8 cellular contexts compared by ENCODE assay signal in the genomic region with DNA sequence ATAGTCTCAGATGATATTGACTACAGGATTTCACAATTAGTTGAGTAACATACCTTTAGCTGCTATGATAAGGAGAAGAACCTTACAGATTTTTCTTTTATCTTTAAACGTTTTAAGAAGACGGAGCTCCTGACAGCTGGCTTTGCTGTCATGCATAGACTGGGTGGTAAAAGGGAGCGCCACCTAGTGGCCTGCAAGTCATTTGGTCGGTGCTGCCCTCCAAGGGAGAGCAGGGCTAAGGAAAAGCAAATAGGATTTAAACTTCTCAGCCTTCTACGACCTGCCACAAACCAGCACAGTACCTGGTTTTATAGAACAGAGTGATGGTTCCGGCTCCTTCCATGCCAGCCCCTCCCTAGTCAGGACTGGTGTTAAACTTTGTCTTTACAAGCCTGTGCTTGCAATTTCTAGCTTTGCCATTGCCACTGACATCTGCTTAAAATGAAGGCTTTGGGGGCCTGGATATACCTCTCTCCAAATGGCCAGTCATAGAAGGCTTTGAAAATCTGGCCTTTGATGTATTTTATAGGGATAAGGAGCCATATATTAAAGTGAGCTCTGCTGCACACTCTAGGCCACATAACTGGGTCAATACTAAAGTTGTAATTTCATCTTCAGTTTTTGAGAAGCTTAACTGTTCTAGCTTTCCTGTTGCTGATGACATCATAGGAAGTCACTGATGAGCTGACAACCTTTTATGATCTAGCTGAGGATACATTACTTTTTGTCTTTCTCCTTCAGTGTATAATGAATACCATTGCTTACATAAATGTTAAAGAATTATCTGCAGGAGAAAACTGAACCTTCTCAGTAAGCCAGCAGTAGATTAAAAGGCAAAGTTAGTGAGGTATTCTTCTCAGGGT. TPM values are rescaled to one million over a fixed set of nuclear protein-coding genes. Genes with fewer than 3 reads are reported as not detected.
DNase-seq lines count a peak whose midpoint lies in the region; ATAC-seq, FAIRE-seq and TF ChIP-seq lines count a peak whose summit lies in the region.

No MANE protein-coding gene starts in this region.

- peak; percentile 96 for ATAC-seq in GM21737 (IDR thresholded peaks at IDR 0.05; ENCODE audit: unreplicated experiment)

- peak; percentile 90 for TF ChIP-seq CTCF in glutamatergic neuron (IDR thresholded peaks at IDR 0.05; ENCODE audit: partially characterized antibody, unreplicated experiment)

- peaks cover 5% of the 10 kb centered on the region for H3K27me3 Mint-ChIP-seq in glutamatergic neuron (ENCODE audit: unreplicated experiment)

- intact Hi-C loops in posterior vena cava (cut with DNase I) = loop anchor here (10.0 kb wide), 1 partner anchor 582 kb away; no protein-coding TSS in a partner anchor

- no peak overlapping the region for H3K27ac Mint-ChIP-seq in glutamatergic neuron (ENCODE audit: unreplicated experiment)

- peaks cover 2% of the 10 kb centered on the region for H3K9me3 Mint-ChIP-seq in glutamatergic neuron (ENCODE audit: unreplicated experiment)

- peak; percentile 70 for FAIRE-seq in G401.6 (lab: Jason Lieb, UNC)

- peaks cover 3% of the 10 kb centered on the region for H3K4me1 Mint-ChIP-seq in glutamatergic neuron (ENCODE audit: low read depth, unreplicated experiment)

- TF ChIP-seq RAD21 in Ishikawa (IDR thresholded peaks at IDR 0.05; ENCODE audit: low read depth) = peak; percentile 66

- DNase-seq in RKO (ENCODE audit: low spot score) (peak; percentile 88), glutamatergic neuron (peak; percentile 76), posterior vena cava (ENCODE audit: low spot score) (peak; percentile 87), activated gamma-delta T cell (lab: John Stamatoyannopoulos, UW) (no peak)
- peak; percentile 35 for DNase-seq in activated naive CD4-positive, alpha-beta T cell treated with Interleukin-2 at 50 U/mL for 16 hours

- TF ChIP-seq EP300 in Ishikawa (IDR thresholded peaks at IDR 0.05; ENCODE audit: borderline replicate concordance) = no peak

- no peak overlapping the region for H3K4me3 Mint-ChIP-seq in glutamatergic neuron (ENCODE audit: unreplicated experiment)

- H3K36me3 Mint-ChIP-seq in glutamatergic neuron (ENCODE audit: unreplicated experiment) = no peaks in the 10 kb centered on the region

TF ChIP-seq in Ishikawa, 13 proteins besides CTCF, POLR2A, EP300 and RAD21:
- no peak for TF ChIP-seq CREB1 (IDR thresholded peaks at IDR 0.05; ENCODE audit: low read depth)
- TF ChIP-seq, protein P1, sequence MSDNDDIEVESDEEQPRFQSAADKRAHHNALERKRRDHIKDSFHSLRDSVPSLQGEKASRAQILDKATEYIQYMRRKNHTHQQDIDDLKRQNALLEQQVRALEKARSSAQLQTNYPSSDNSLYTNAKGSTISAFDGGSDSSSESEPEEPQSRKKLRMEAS (IDR thresholded peaks at IDR 0.05) = no peak
- TF ChIP-seq, protein P2, sequence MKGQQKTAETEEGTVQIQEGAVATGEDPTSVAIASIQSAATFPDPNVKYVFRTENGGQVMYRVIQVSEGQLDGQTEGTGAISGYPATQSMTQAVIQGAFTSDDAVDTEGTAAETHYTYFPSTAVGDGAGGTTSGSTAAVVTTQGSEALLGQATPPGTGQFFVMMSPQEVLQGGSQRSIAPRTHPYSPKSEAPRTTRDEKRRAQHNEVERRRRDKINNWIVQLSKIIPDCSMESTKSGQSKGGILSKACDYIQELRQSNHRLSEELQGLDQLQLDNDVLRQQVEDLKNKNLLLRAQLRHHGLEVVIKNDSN (IDR thresholded peaks at IDR 0.05) = no peak
- no peak for TF ChIP-seq EGR1 (IDR thresholded peaks at IDR 0.05)
- no peak for TF ChIP-seq YY1 (IDR thresholded peaks at IDR 0.05; ENCODE audit: low read depth)
- no peak for TF ChIP-seq FOXM1 (IDR thresholded peaks at IDR 0.05; ENCODE audit: borderline replicate concordance, low read depth)

RNA-seq across cellular contexts. Expression of a gene that starts 31.1 kb away (rescaled TPM):
- total RNA-seq in glutamatergic neuron (ENCODE audit: unreplicated experiment) (0.91 TPM), posterior vena cava (10 to 100 TPM in 1 of 2 donors, 1 to 10 TPM in 1; 9.9 to 26.7 TPM)
